ENCODE assay signal across 8 cellular contexts in genomic region chr10:92290837-92291609, GRCh38. TPM values are rescaled to one million over a fixed set of nuclear protein-coding genes. Genes with fewer than 3 reads are reported as not detected.
A peak's percentile ranks its signal among the peaks of the same experiment; 100 is the strongest.
DNase-seq lines count a peak whose midpoint lies in the region; ATAC-seq and TF ChIP-seq lines count a peak whose summit lies in the region.

CPEB3 (minus strand) TSS chr10:92291078; CDS start chr10:92240350, 50,728 bp downstream.
MARCHF5 (plus strand) TSS chr10:92291167; CDS start chr10:92291495, 328 bp downstream.

- intact Hi-C loops in activated B cell treated with CpG ODN at 0.5 μM for 24 hours (cut with micrococcal nuclease), result loop anchor here (1.0 to 10.0 kb wide), 10 partner anchors 51 to 1414 kb away; partner anchors contain the start of genes FRA10AC1, IDE and TNKS2

- H3K4me1 Mint-ChIP-seq in activated B cell treated with CpG ODN at 0.5 μM for 24 hours, result peaks cover 28% of the 10 kb centered on the region

- H3K4me3 Mint-ChIP-seq in activated B cell treated with CpG ODN at 0.5 μM for 24 hours, result peak within 1 kb of the TSS; percentile 96

- H3K4me3 ChIP-seq in AG09309 (ENCODE audit: control insufficient read depth, low read depth, low read length), result peak within 1 kb of the TSS; percentile 75

- CTCF ChIA-PET in activated B cell treated with CpG ODN at 0.5 μM for 24 hours (lab: Charles Lee), result interaction anchor here (0.6 to 7.6 kb wide), 5 partner anchors 47 to 203 kb away, joined by 3 to 72 read pairs (median 3); no protein-coding TSS in a partner anchor

- peaks cover 12% of the 10 kb centered on the region for H3K36me3 Mint-ChIP-seq in activated B cell treated with CpG ODN at 0.5 μM for 24 hours (ENCODE audit: low read depth)

- ATAC-seq in GM18909 (IDR thresholded peaks at IDR 0.05; ENCODE audit: poor library complexity, unreplicated experiment), result peak; percentile 98
- peak; percentile 98 for ATAC-seq in HG03175 (IDR thresholded peaks at IDR 0.05; ENCODE audit: unreplicated experiment)
- peak; percentile 97 for ATAC-seq in activated B cell treated with CpG ODN at 0.5 μM for 24 hours (ENCODE audit: low read depth)

- peak within 1 kb of the TSS; percentile 84 for H3K27ac Mint-ChIP-seq in activated B cell treated with CpG ODN at 0.5 μM for 24 hours

- peak; percentile 70 for TF ChIP-seq CTCF in AG09309 (IDR thresholded peaks at IDR 0.05; ENCODE audit: control insufficient read depth, insufficient read depth, low read depth, low read length, missing control alignments)
- no peak for TF ChIP-seq CTCF in activated B cell treated with CpG ODN at 0.5 μM for 24 hours (IDR thresholded peaks at IDR 0.05)

- DNase-seq in AG09309 (ENCODE audit: low read depth) (peak; percentile 84), NCI-H2227 treated with DMSO at 0.1 percent for 48 hours (lab: John Stamatoyannopoulos, UW) (peak; percentile 86), activated B cell treated with CpG ODN at 0.5 μM for 24 hours (peak; percentile 87), iris pigment epithelial cell (ENCODE audit: low read depth) (peak; percentile 98)
- DNase-seq in central memory CD4-positive, alpha-beta T cell, result peak; percentile 87
- DNase-seq in stimulated activated CD4-positive, alpha-beta T cell treated with anti-CD3 and anti-CD28 coated beads, Interleukin-12 subunit alpha, Interleukin-12 subunit beta, amount 100 ng/mL, for 4 hours, result peak; percentile 87

- POLR2A ChIA-PET in activated B cell treated with CpG ODN at 0.5 μM for 24 hours (lab: Charles Lee), result interaction anchor here (0.6 to 2.1 kb wide), 10 partner anchors 25 to 300 kb away, joined by 3 to 23 read pairs (median 6); partner anchors contain the start of gene IDE

- H3K27me3 Mint-ChIP-seq in activated B cell treated with CpG ODN at 0.5 μM for 24 hours, result no peaks in the 10 kb centered on the region

- H3K9me3 Mint-ChIP-seq in activated B cell treated with CpG ODN at 0.5 μM for 24 hours, result no peaks in the 10 kb centered on the region

RNA-seq across cellular contexts. Expression of gene CPEB3, which starts in this region (rescaled TPM):
- total RNA-seq in activated B cell treated with CpG ODN at 0.5 μM for 24 hours, result 2.2 and 2.5 TPM in 2 replicates

RNA-seq across cellular contexts. Expression of gene MARCHF5, which starts in this region (rescaled TPM):
- total RNA-seq in activated B cell treated with CpG ODN at 0.5 μM for 24 hours, result 21.6 and 26.5 TPM in 2 replicates

Comparison
In these comparisons a context has a peak if more than half of its experiments do, and no peak if none do; other contexts are left out.
1. Peak in every context shown above with its lines: DNase-seq, ATAC-seq and H3K4me3 ChIP-seq.